13 cellular contexts compared by ENCODE assay signal in genomic region chr7:40826419-40827216, GRCh38.
DNase-seq lines count a peak whose midpoint lies in the region; TF ChIP-seq lines count a peak whose summit lies in the region.
"Had no signal": no experiment of that assay in that cellular context is flagged by ENCODE, and none has a peak within 500 bp of the region (broad histone marks: within the 10 kb centered on the region; RNA-seq: fewer than 3 reads in every experiment).

No MANE protein-coding gene starts in this region.

- no peak for TF ChIP-seq CTCF in SK-N-SH (IDR thresholded peaks at IDR 0.05)
- no peak for TF ChIP-seq CTCF in fibroblast of the aortic adventitia (IDR thresholded peaks at IDR 0.05; ENCODE audit: insufficient read depth, low read length)
- TF ChIP-seq CTCF in osteocyte (IDR thresholded peaks at IDR 0.05): no peak

- no peaks in the 10 kb centered on the region for H3K36me3 ChIP-seq in BLaER1
- peaks cover 0 to 10% of the 10 kb centered on the region in 2 experiments for H3K36me3 ChIP-seq in SK-N-SH (replicated peaks in 1 of 2; ENCODE audit: control insufficient read depth in 1 of 2, insufficient read depth in 2 of 2, low read length in 1 of 2)
- H3K36me3 ChIP-seq: heart right ventricle had no signal

- H3K27ac ChIP-seq in BLaER1: no peak overlapping the region; the same call in 1 of the 2 replicates
- H3K27ac ChIP-seq in SK-N-SH (ENCODE audit: low read depth in 2 of 2, low read length in 1 of 2): peak overlapping the region; percentile 71 to 72
- H3K27ac ChIP-seq: heart right ventricle had no signal

- WGBS in SK-N-SH (ENCODE audit: low lambda C conversion rate): 75% methylated on average over 3 of the region's 3 CpGs

- POLR2A ChIA-PET in SK-N-SH (lab: Yijun Ruan, JAX): interaction anchor here (1.6 kb wide), 1 partner anchor 10 kb away, joined by 4 read pairs; no protein-coding TSS in a partner anchor

- H4K20me1 ChIP-seq in BLaER1 (no peaks in the 10 kb centered on the region), SK-N-SH (ENCODE audit: insufficient read depth) (no peaks in the 10 kb centered on the region)

- H3K9ac ChIP-seq in BLaER1 (no peak overlapping the region), SK-N-SH (peak overlapping the region; percentile 55)

- H3K4me1 Mint-ChIP-seq in osteocyte (ENCODE audit: unreplicated experiment): peaks cover 68% of the 10 kb centered on the region
- H3K4me1 Mint-ChIP-seq: naive B cell had no signal

- H3K9me2 ChIP-seq in SK-N-SH: no peaks in the 10 kb centered on the region

- H3K36me3 Mint-ChIP-seq in osteocyte (ENCODE audit: unreplicated experiment): peaks cover 3% of the 10 kb centered on the region

- H3K27me3 Mint-ChIP-seq in osteocyte (ENCODE audit: unreplicated experiment): no peaks in the 10 kb centered on the region
- H3K27me3 Mint-ChIP-seq: naive B cell had no signal

- peaks cover 60% of the 10 kb centered on the region for H3K79me2 ChIP-seq in SK-N-SH (ENCODE audit: insufficient read depth)

- peaks cover 10% of the 10 kb centered on the region for H3K4me1 ChIP-seq in BLaER1
- H3K4me1 ChIP-seq in SK-N-SH (ENCODE audit: control insufficient read depth in 1 of 2, insufficient read depth in 2 of 2, low read depth in 1 of 2, low read length in 1 of 2): peaks cover 19 to 24% of the 10 kb centered on the region in 2 experiments

- H3K9me3 Mint-ChIP-seq in osteocyte (ENCODE audit: unreplicated experiment): no peaks in the 10 kb centered on the region

- H3K4me2 ChIP-seq in BLaER1 (peak overlapping the region; percentile 45; the same call in 1 of the 2 replicates), SK-N-SH (peak overlapping the region; percentile 50)

- intact Hi-C loops in posterior cingulate gyrus (cut with DNase I): no loop called here

- no peak for TF ChIP-seq RAD21 in SK-N-SH (IDR thresholded peaks at IDR 0.05; ENCODE audit: low read length)

- TF ChIP-seq EP300 in SK-N-SH (IDR thresholded peaks at IDR 0.05; ENCODE audit: borderline replicate concordance in 1 of 2, low read depth in 1 of 2, low read length in 1 of 2): no peak

- H3K9me3 ChIP-seq in BLaER1: no peaks in the 10 kb centered on the region
- no peaks in the 10 kb centered on the region for H3K9me3 ChIP-seq in SK-N-SH
- H3K9me3 ChIP-seq: heart right ventricle had no signal

- H3K27me3 ChIP-seq in BLaER1: no peaks in the 10 kb centered on the region
- H3K27me3 ChIP-seq in SK-N-SH (ENCODE audit: insufficient read depth): no peaks in the 10 kb centered on the region
- H3K27me3 ChIP-seq: heart right ventricle had no signal

- CTCF ChIA-PET in SK-N-SH (lab: Yijun Ruan, JAX): interaction anchor here (0.9 to 2.4 kb wide), 7 partner anchors 12 to 888 kb away, joined by 3 to 6 read pairs (median 3); no protein-coding TSS in a partner anchor

- H3F3A ChIP-seq in SK-N-SH (replicated peaks; ENCODE audit: insufficient read depth): peaks cover 8% of the 10 kb centered on the region

- peak overlapping the region; percentile 95 for H3K27ac Mint-ChIP-seq in osteocyte (ENCODE audit: unreplicated experiment)

- no peak overlapping the region for H3K4me3 ChIP-seq in BLaER1
- H3K4me3 ChIP-seq in SK-N-SH (ENCODE audit: low read depth in 2 of 2, low read length in 1 of 2): no peak overlapping the region
- H3K4me3 ChIP-seq in fibroblast of the aortic adventitia (ENCODE audit: low read depth, low read length): no peak overlapping the region
- H3K4me3 ChIP-seq: heart right ventricle had no signal

- peak overlapping the region; percentile 44 for H3K4me3 Mint-ChIP-seq in osteocyte (ENCODE audit: unreplicated experiment)
- H3K4me3 Mint-ChIP-seq: naive B cell had no signal

- H2AFZ ChIP-seq in SK-N-SH (ENCODE audit: low read depth): no peak overlapping the region; the same call in 1 of the 2 replicates

- DNase-seq in SK-N-SH (no peak), fibroblast of the aortic adventitia (ENCODE audit: low read depth) (peak; percentile 41), osteocyte (ENCODE audit: extremely low spot score, unreplicated experiment) (no peak), T-helper 9 cell (no peak), UCSD-AML1 (lab: John Stamatoyannopoulos, UW; ENCODE audit: unreplicated experiment) (no peak), posterior cingulate gyrus (no peak), NOMO-1 (lab: John Stamatoyannopoulos, UW; ENCODE audit: unreplicated experiment in 2 of 2) (no peak)
- DNase-seq: heart right ventricle; naive B cell; NCI-H748 treated with DMSO at 0.1 percent for 48 hours; stimulated activated CD4-positive, alpha-beta T cell treated with anti-CD3 and anti-CD28 coated beads, Interleukin-4, amount 100 ng/mL, for 24 hours; T-helper 1 cell had no signal

TF ChIP-seq in SK-N-SH, 30 proteins besides CTCF, POLR2A, EP300 and RAD21:
- no peak for TF ChIP-seq RFX5 (IDR thresholded peaks at IDR 0.05; ENCODE audit: low read length)
- no peak for TF ChIP-seq RXRA (IDR thresholded peaks at IDR 0.05; ENCODE audit: borderline replicate concordance, low read depth)
- no peak for TF ChIP-seq NFIC (IDR thresholded peaks at IDR 0.05; ENCODE audit: borderline replicate concordance)
- no peak for TF ChIP-seq IRF3 (IDR thresholded peaks at IDR 0.05; ENCODE audit: low read depth, low read length)
- no peak for TF ChIP-seq SIN3A (IDR thresholded peaks at IDR 0.05; ENCODE audit: borderline replicate concordance, low read depth, low read length)
- TF ChIP-seq GATA2 (CRISPR knock-in tag; IDR thresholded peaks at IDR 0.05): no peak
- no peak for TF ChIP-seq POLR2AphosphoS5 (IDR thresholded peaks at IDR 0.05; ENCODE audit: low read depth, low read length)
- TF ChIP-seq GABPA (IDR thresholded peaks at IDR 0.05; ENCODE audit: low read depth): no peak
- TF ChIP-seq EZH2phosphoT487 (IDR thresholded peaks at IDR 0.05; ENCODE audit: borderline replicate concordance, low read depth): no peak
- no peak for TF ChIP-seq MEF2A (IDR thresholded peaks at IDR 0.05; ENCODE audit: borderline replicate concordance, low read depth)
- 0 out of 2 replicates have a peak, but pooled peaks have one; percentile 13 for TF ChIP-seq JUND (IDR thresholded peaks at IDR 0.05)
- TF ChIP-seq PBX3 (IDR thresholded peaks at IDR 0.05): no peak
- 0 out of 2 replicates have a peak, but pooled peaks have one; percentile 17 for TF ChIP-seq MAX (IDR thresholded peaks at IDR 0.05; ENCODE audit: low read depth)
